1 cellular context compared by ENCODE assay signal in genomic region chr2:239496700-239497099, GRCh38.
A peak's percentile ranks its signal among the peaks of the same experiment; 100 is the strongest.
TF ChIP-seq lines count a peak whose summit lies in the region.

No MANE protein-coding gene starts in this region.

TF ChIP-seq in K562, 482 proteins besides CTCF, POLR2A, EP300 and RAD21 (continued from another document):
- TF ChIP-seq PKNOX1 (IDR thresholded peaks at IDR 0.05) (peak; percentile 96), ZNF253 (CRISPR knock-in tag; conservative IDR thresholded peaks at IDR 0.05) (no peak)
